Comparison of ENCODE assay signal across 1 cellular context in the genomic region with DNA sequence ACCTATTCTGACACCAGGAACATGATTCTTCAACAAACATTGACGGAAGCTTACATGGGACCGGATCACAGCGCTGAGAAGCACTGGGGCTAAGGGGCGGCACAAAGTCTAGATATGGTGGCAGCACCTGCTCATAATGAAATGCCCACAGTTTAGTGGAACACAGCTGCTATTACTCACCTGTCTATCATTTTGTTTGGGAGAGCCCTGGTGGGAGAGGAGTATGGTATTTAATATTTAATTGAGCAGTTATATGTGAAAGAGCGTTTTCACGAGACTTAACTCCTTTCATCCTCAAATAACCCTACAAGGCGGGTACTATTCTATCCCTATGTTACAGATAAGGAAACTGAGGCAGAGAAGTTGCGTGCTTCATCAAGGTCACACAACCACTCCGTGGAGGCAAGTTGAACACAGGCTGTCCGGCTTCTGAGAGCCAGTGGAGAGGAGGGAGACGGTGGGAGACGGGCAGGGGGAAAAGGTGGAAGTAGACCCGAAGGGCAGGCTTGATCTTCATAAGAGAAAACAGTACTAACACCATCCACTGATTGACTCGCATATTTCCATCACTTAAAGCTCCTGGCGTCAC.
TF ChIP-seq lines count a peak whose summit lies in the region.

No MANE protein-coding gene starts in this region.

TF ChIP-seq in SK-N-SH treated with all-trans-retinoic acid at 6 μM for 48 hours, 23 proteins besides CTCF, POLR2A, EP300 and RAD21 (continued from another document):
- TF ChIP-seq, protein P1, sequence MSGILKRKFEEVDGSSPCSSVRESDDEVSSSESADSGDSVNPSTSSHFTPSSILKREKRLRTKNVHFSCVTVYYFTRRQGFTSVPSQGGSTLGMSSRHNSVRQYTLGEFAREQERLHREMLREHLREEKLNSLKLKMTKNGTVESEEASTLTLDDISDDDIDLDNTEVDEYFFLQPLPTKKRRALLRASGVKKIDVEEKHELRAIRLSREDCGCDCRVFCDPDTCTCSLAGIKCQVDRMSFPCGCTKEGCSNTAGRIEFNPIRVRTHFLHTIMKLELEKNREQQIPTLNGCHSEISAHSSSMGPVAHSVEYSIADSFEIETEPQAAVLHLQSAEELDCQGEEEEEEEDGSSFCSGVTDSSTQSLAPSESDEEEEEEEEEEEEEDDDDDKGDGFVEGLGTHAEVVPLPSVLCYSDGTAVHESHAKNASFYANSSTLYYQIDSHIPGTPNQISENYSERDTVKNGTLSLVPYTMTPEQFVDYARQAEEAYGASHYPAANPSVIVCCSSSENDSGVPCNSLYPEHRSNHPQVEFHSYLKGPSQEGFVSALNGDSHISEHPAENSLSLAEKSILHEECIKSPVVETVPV (CRISPR knock-in tag; IDR thresholded peaks at IDR 0.05), result no peak
- no peak for TF ChIP-seq OSR1 (CRISPR knock-in tag; IDR thresholded peaks at IDR 0.05)
